Comparison of ENCODE assay signal across 2 cellular contexts in genomic region chr18:48694295-48694694, GRCh38.
TF ChIP-seq lines count a peak whose summit lies in the region.

No MANE protein-coding gene starts in this region.

TF ChIP-seq in A549, 52 proteins besides CTCF, POLR2A, EP300 and RAD21:
- TF ChIP-seq ZNF302 (CRISPR knock-in tag; IDR thresholded peaks at IDR 0.05) (no peak), CHD2 (IDR thresholded peaks at IDR 0.05; ENCODE audit: low read length, partially characterized antibody) (no peak), ESRRA (IDR thresholded peaks at IDR 0.05; ENCODE audit: borderline replicate concordance, low read length) (no peak), HOXB13 (CRISPR knock-in tag; IDR thresholded peaks at IDR 0.05; ENCODE audit: low read depth) (no peak), KDM5A (IDR thresholded peaks at IDR 0.05) (no peak), ZSCAN20 (CRISPR knock-in tag; IDR thresholded peaks at IDR 0.05) (no peak), FOXS1 (CRISPR knock-in tag; IDR thresholded peaks at IDR 0.05) (no peak), JUN (IDR thresholded peaks at IDR 0.05) (no peak), MAX (IDR thresholded peaks at IDR 0.05) (no peak), FOSL2 (IDR thresholded peaks at IDR 0.05) (no peak), FOSL2 (CRISPR knock-in tag; IDR thresholded peaks at IDR 0.05) (no peak), CBX8 (IDR thresholded peaks at IDR 0.05) (no peak), HDAC2 (IDR thresholded peaks at IDR 0.05) (no peak), BHLHE40 (IDR thresholded peaks at IDR 0.05; ENCODE audit: low read depth, low read length) (no peak)
TF ChIP-seq in A549: peak in this region for 0.

TF ChIP-seq in H1, 55 proteins besides CTCF, POLR2A, EP300 and RAD21:
- TF ChIP-seq E2F6 (IDR thresholded peaks at IDR 0.05) (no peak), PHF8 (conservative IDR thresholded peaks at IDR 0.05; ENCODE audit: low read depth, low read length) (no peak), USF2 (IDR thresholded peaks at IDR 0.05; ENCODE audit: low read length) (no peak), BRCA1 (IDR thresholded peaks at IDR 0.05; ENCODE audit: low read depth, low read length) (no peak), TCF12 (IDR thresholded peaks at IDR 0.05; ENCODE audit: low read depth, low read length) (no peak)
